In the genomic region with DNA sequence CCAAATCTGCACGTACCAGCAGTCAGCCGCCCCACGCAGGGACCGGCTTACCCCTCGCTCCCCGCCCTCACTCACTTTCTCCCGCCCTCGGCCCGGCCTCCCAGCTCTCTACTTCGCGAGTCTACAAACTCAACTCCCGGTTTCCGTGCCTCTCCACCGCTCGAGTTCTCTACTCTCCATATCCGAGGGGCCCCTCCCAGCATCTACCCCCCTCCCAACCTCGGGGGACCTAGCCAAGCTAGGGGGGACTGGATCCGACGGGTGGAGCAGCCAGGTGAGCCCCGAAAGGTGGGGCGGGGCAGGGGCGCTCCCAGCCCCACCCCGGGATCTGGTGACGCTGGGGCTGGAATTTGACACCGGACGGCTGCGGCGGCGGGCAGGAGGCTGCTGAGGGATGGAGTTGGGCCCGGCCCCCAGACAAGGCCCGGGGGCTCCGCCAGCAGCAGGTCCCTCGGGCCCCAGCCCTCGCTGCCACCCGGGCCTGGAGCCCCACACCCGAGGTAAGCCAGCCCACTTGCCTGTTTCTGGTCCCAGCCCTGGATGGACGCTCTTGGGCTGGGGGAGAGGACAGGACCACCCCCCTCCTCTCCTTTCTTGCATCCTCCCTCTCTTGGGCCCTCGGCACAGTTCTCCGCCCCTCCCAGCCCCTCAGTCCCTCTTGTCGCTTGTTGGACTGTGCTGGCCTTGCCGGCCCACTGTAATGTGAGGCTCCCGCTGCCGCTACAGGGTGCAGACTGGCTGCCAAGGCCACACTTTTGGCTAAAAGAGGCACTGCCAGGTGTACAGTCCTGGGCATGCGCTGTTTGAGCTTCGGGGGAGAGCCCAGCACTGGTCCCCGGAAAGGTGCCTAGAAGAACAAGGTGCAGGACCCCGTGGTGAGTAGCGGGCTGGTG, we compare ENCODE assay signal across 8 cellular contexts. TPM values are rescaled to one million over a fixed set of nuclear protein-coding genes. Genes with fewer than 3 reads are reported as not detected.
DNase-seq lines count a peak whose midpoint lies in the region; ATAC-seq and TF ChIP-seq lines count a peak whose summit lies in the region.

TSS of gene ARTN (plus strand) at position 416 of the 893 bp plus-strand sequence. CDS start 1,856 bp downstream, outside the sequence.

- H3K79me2 ChIP-seq in OCI-LY7 (ENCODE audit: insufficient read depth, low read depth, low read length) = no peaks in the 10 kb centered on the region
- H3K79me2 ChIP-seq in parathyroid adenoma = no peaks in the 10 kb centered on the region

- no peaks in the 10 kb centered on the region for H3K9me2 ChIP-seq in OCI-LY7 (ENCODE audit: insufficient read depth, low read length)

- CTCF ChIA-PET in OCI-LY7 (lab: Charles Lee; ENCODE audit: unreplicated experiment) = interaction anchor here (0.8 to 2.2 kb wide), 7 partner anchors 10 to 170 kb away, joined by 3 to 40 read pairs (median 7); partner anchors contain the start of gene IPO13
- CTCF ChIA-PET in activated CD4-positive, alpha-beta T cell treated with anti-CD3 and anti-CD28 coated beads, Interleukin-2, amount 10 ng/mL, durations not matched to agents 7 days and 5 days (lab: Charles Lee) = interaction anchor here (0.6 to 6.7 kb wide), 32 partner anchors 8 to 413 kb away, joined by 3 to 93 read pairs (median 5); partner anchors contain the start of genes DPH2, IPO13 and PTPRF

- WGBS in esophagus squamous epithelium, 2 donors = 0 to 1% methylated on average over 11 of the region's 48 CpGs

- ATAC-seq in GM18505 (IDR thresholded peaks at IDR 0.05; ENCODE audit: unreplicated experiment) = no peak
- no peak for ATAC-seq in HG02981 (IDR thresholded peaks at IDR 0.05; ENCODE audit: unreplicated experiment)

- no peak within 1 kb of the TSS for H3K27ac Mint-ChIP-seq in activated CD4-positive, alpha-beta T cell treated with anti-CD3 and anti-CD28 coated beads, Interleukin-2, amount 10 ng/mL, durations not matched to agents 7 days and 5 days

- peak; percentile 96 for DNase-seq in H7
- DNase-seq in OCI-LY7 (ENCODE audit: low spot score) = no peak
- DNase-seq in esophagus squamous epithelium (lab: John Stamatoyannopoulos, UW) = no peak
- no peak for DNase-seq in pons (ENCODE audit: low spot score)
- no peak for DNase-seq in activated CD4-positive, alpha-beta T cell treated with anti-CD3 and anti-CD28 coated beads, Interleukin-2, amount 10 ng/mL, durations not matched to agents 7 days and 5 days

- intact Hi-C loops in OCI-LY7 (cut with micrococcal nuclease; ENCODE audit: unreplicated experiment) (loop anchor here (1.0 to 5.0 kb wide), 4 partner anchors 96 to 706 kb away; no protein-coding TSS in a partner anchor), esophagus squamous epithelium (cut with DNase I) (loop anchor here (2.0 kb wide), 1 partner anchor 171 kb away; no protein-coding TSS in a partner anchor)

- POLR2A ChIA-PET in OCI-LY7 (lab: Charles Lee) = interaction anchor here (1.2 kb wide), 1 partner anchor 168 kb away, joined by 3 read pairs; no protein-coding TSS in a partner anchor
- POLR2A ChIA-PET in activated CD4-positive, alpha-beta T cell treated with anti-CD3 and anti-CD28 coated beads, Interleukin-2, amount 10 ng/mL, durations not matched to agents 7 days and 5 days (lab: Charles Lee) = interaction anchor here (0.6 kb wide), 2 partner anchors 404 to 520 kb away, joined by 3 read pairs; no protein-coding TSS in a partner anchor

- peaks cover 21% of the 10 kb centered on the region for H3K27me3 Mint-ChIP-seq in activated CD4-positive, alpha-beta T cell treated with anti-CD3 and anti-CD28 coated beads, Interleukin-2, amount 10 ng/mL, durations not matched to agents 7 days and 5 days

- no TSS peak for BruUV-seq in OCI-LY7 (replicated peaks; lab: Mats Ljungman, UMichigan)

- H3K9me3 ChIP-seq in OCI-LY7 (ENCODE audit: low read length) = no peaks in the 10 kb centered on the region
- H3K9me3 ChIP-seq in esophagus squamous epithelium = no peaks in the 10 kb centered on the region
- H3K9me3 ChIP-seq in parathyroid adenoma (ENCODE audit: control insufficient read depth, low read length) = no peaks in the 10 kb centered on the region

- no peak within 1 kb of the TSS for H3K9ac ChIP-seq in parathyroid adenoma

- TF ChIP-seq CTCF in OCI-LY7 (conservative IDR thresholded peaks at IDR 0.05; ENCODE audit: low read length) = no peak
- TF ChIP-seq CTCF in esophagus squamous epithelium (IDR thresholded peaks at IDR 0.05) = no peak
- TF ChIP-seq CTCF in parathyroid adenoma (IDR thresholded peaks at IDR 0.05) = no peak

- H3K36me3 ChIP-seq in H7 (replicated peaks; ENCODE audit: control insufficient read depth, insufficient read depth, low read length) (peaks cover 1% of the 10 kb centered on the region), OCI-LY7 (ENCODE audit: insufficient read depth, low read length) (no peaks in the 10 kb centered on the region), esophagus squamous epithelium (peaks cover 0 to 3% (median 0%) of the 10 kb centered on the region in 3 donors), parathyroid adenoma (ENCODE audit: control insufficient read depth, insufficient read depth, low read length) (no peaks in the 10 kb centered on the region)

- no peaks in the 10 kb centered on the region for H4K20me1 ChIP-seq in OCI-LY7 (ENCODE audit: insufficient read depth, low read length)

- H3K4me1 ChIP-seq in OCI-LY7 (ENCODE audit: insufficient read depth, low read length, poor library complexity, severe bottlenecking) (no peaks in the 10 kb centered on the region), esophagus squamous epithelium (peaks cover 25 to 86% (median 58%) of the 10 kb centered on the region in 3 donors), parathyroid adenoma (peaks cover 20% of the 10 kb centered on the region)

- H3K4me2 ChIP-seq in OCI-LY7 (ENCODE audit: low read length) (peak within 1 kb of the TSS; percentile 17; the same call in 1 of the 2 replicates), parathyroid adenoma (ENCODE audit: low read length) (peak within 1 kb of the TSS; percentile 90)

- H3K4me1 Mint-ChIP-seq in activated CD4-positive, alpha-beta T cell treated with anti-CD3 and anti-CD28 coated beads, Interleukin-2, amount 10 ng/mL, durations not matched to agents 7 days and 5 days = peaks cover 17% of the 10 kb centered on the region

- H2AFZ ChIP-seq in OCI-LY7 (ENCODE audit: low read length) = no peak within 1 kb of the TSS
- peak within 1 kb of the TSS; percentile 88 for H2AFZ ChIP-seq in parathyroid adenoma

- H3K36me3 Mint-ChIP-seq in activated CD4-positive, alpha-beta T cell treated with anti-CD3 and anti-CD28 coated beads, Interleukin-2, amount 10 ng/mL, durations not matched to agents 7 days and 5 days (ENCODE audit: low read depth) = no peaks in the 10 kb centered on the region

- peak in 2 of 4 donors; percentile 7 to 28 for TF ChIP-seq POLR2A in esophagus squamous epithelium (IDR thresholded peaks at IDR 0.05)
- TF ChIP-seq POLR2A in GM18505 (IDR thresholded peaks at IDR 0.05; ENCODE audit: borderline replicate concordance, extremely low read depth, insufficient read depth, insufficient read length) = no peak

- H3K4me3 ChIP-seq in H7 (ENCODE audit: insufficient read depth, low read depth, low read length) (peak within 1 kb of the TSS; percentile 65), OCI-LY7 (ENCODE audit: low read depth, low read length, poor library complexity, severe bottlenecking) (no peak within 1 kb of the TSS), esophagus squamous epithelium (peak within 1 kb of the TSS; percentile 22 to 61 (median 44)), parathyroid adenoma (ENCODE audit: low read depth, low read length) (peak within 1 kb of the TSS; percentile 49)

- no peak within 1 kb of the TSS for H3K4me3 Mint-ChIP-seq in activated CD4-positive, alpha-beta T cell treated with anti-CD3 and anti-CD28 coated beads, Interleukin-2, amount 10 ng/mL, durations not matched to agents 7 days and 5 days

- H3K9me3 Mint-ChIP-seq in activated CD4-positive, alpha-beta T cell treated with anti-CD3 and anti-CD28 coated beads, Interleukin-2, amount 10 ng/mL, durations not matched to agents 7 days and 5 days = no peaks in the 10 kb centered on the region

- H3K27ac ChIP-seq in OCI-LY7 (ENCODE audit: low read depth, low read length, poor library complexity, severe bottlenecking) (no peak within 1 kb of the TSS), esophagus squamous epithelium (peak within 1 kb of the TSS; percentile 57 to 74 (median 66)), parathyroid adenoma (peak within 1 kb of the TSS; percentile 66)

- H3K27me3 ChIP-seq in H7 (ENCODE audit: control insufficient read depth, insufficient read depth, low read length) = peaks cover 16% of the 10 kb centered on the region
- H3K27me3 ChIP-seq in esophagus squamous epithelium = peaks cover 0 to 22% (median 0%) of the 10 kb centered on the region in 4 donors
- no peaks in the 10 kb centered on the region for H3K27me3 ChIP-seq in parathyroid adenoma (ENCODE audit: control insufficient read depth, insufficient read depth, low read length)

RNA-seq across cellular contexts. Expression of gene ARTN, which starts in this region (rescaled TPM):
- total RNA-seq in H7 (2014; rRNA removed; shearing (Covaris generic)) = 9.7 and 11.3 TPM in 2 replicates
- 0.44 TPM in 1 of 2 replicates, not detected in the other for total RNA-seq in OCI-LY7 (2014; rRNA removed; shearing (Covaris generic))
- 1.2 and 1.8 TPM in 2 replicates for total RNA-seq in OCI-LY7 (2022)
- total RNA-seq in esophagus squamous epithelium = 10 to 100 TPM in 1 of 4 donors, 1 to 10 TPM in 2, under 1 TPM in 1; 0.68 to 12.9 (median 4.0) TPM
- under 1 TPM; 0.10 to 0.52 TPM for total RNA-seq in activated CD4-positive, alpha-beta T cell treated with anti-CD3 and anti-CD28 coated beads, Interleukin-2, amount 10 ng/mL, durations not matched to agents 7 days and 5 days
